ENCODE assay signal across 22 cellular contexts in the genomic region with DNA sequence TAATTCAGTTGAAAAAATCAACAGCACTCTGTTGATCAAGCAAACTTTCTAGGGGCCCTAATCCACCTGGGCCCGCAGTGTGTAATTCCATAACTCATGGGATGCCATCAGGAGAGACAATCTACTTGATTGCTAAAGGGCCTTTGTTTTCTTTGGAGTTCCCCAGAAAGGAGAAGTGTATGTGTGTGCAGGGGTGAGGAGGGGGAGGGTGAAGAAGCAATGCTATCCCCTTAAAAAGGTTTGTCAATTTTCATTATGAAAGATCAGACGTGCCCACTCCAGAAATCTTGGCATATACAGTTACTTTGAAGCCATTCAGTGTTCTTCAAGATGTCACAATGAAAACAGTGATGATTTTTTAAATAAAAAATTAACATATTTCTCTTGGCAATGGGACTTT. TPM values are rescaled to one million over a fixed set of nuclear protein-coding genes. Genes with fewer than 3 reads are reported as not detected.
DNase-seq lines count a peak whose midpoint lies in the region; ATAC-seq and TF ChIP-seq lines count a peak whose summit lies in the region.
"Had no signal": no experiment of that assay in that cellular context is flagged by ENCODE, and none has a peak within 500 bp of the region (broad histone marks: within the 10 kb centered on the region; RNA-seq: fewer than 3 reads in every experiment).

No MANE protein-coding gene starts in this region.

- H3K27me3 ChIP-seq in CD4-positive, alpha-beta memory T cell (ENCODE audit: insufficient read depth, low read length): no peaks in the 10 kb centered on the region
- no peaks in the 10 kb centered on the region for H3K27me3 ChIP-seq in GM23338 (ENCODE audit: insufficient read depth)
- H3K27me3 ChIP-seq in neuronal stem cell (ENCODE audit: control insufficient read depth in 3 of 3, insufficient read depth in 3 of 3, low read depth in 1 of 3, low read length in 3 of 3): no peaks in the 10 kb centered on the region
- no peaks in the 10 kb centered on the region for H3K27me3 ChIP-seq in lower lobe of right lung (ENCODE audit: low read depth)
- H3K27me3 ChIP-seq: stomach had no signal

- H4K91ac ChIP-seq in neuronal stem cell (ENCODE audit: low read depth, low read length, poor library complexity): no peak overlapping the region

- peaks cover 55 to 91% (median 67%) of the 10 kb centered on the region in 4 donors for H3K4me1 Mint-ChIP-seq in CD4-positive, alpha-beta memory T cell
- H3K4me1 Mint-ChIP-seq in GM23338 (peaks cover 73% of the 10 kb centered on the region), T-helper 17 cell (peaks cover 53% of the 10 kb centered on the region), naive B cell (peaks cover 40 to 74% (median 65%) of the 10 kb centered on the region in 3 donors)
- H3K4me1 Mint-ChIP-seq in activated CD4-positive, alpha-beta memory T cell treated with anti-CD3 and anti-CD28 coated beads, Interleukin-2, amount 10 ng/mL, durations not matched to agents 7 days and 5 days: peaks cover 68% of the 10 kb centered on the region

- H3K36me3 ChIP-seq in CD4-positive, alpha-beta memory T cell (ENCODE audit: insufficient read depth, low read length): peaks cover 3% of the 10 kb centered on the region
- H3K36me3 ChIP-seq in GM23338 (ENCODE audit: insufficient read depth) (no peaks in the 10 kb centered on the region), neuronal stem cell (replicated peaks in 1 of 2; ENCODE audit: control insufficient read depth in 2 of 2, insufficient read depth in 2 of 2, low read length in 2 of 2) (no peaks in the 10 kb centered on the region), lower lobe of right lung (no peaks in the 10 kb centered on the region)
- H3K36me3 ChIP-seq: stomach, transverse colon had no signal

- H3K27ac Mint-ChIP-seq in CD4-positive, alpha-beta memory T cell: peak overlapping the region in 6 of 7 donors; percentile 16 to 91 (median 60)
- no peak overlapping the region for H3K27ac Mint-ChIP-seq in GM23338
- H3K27ac Mint-ChIP-seq in T-helper 17 cell: peak overlapping the region; percentile 90
- peak overlapping the region in 4 of 6 donors; percentile 35 to 86 (median 52) for H3K27ac Mint-ChIP-seq in naive B cell
- H3K27ac Mint-ChIP-seq in activated CD4-positive, alpha-beta memory T cell treated with anti-CD3 and anti-CD28 coated beads, Interleukin-2, amount 10 ng/mL, durations not matched to agents 7 days and 5 days: no peak overlapping the region
- H3K27ac Mint-ChIP-seq: activated naive CD4-positive, alpha-beta T cell treated with anti-CD3 and anti-CD28 coated beads, Interleukin-2, amount 50 U/mL, for 72 hours had no signal

- H3K9me3 ChIP-seq in CD4-positive, alpha-beta memory T cell (ENCODE audit: control insufficient read depth in 1 of 2, low read length in 2 of 2): no peaks in the 10 kb centered on the region
- H3K9me3 ChIP-seq in T-helper 17 cell (ENCODE audit: control insufficient read depth, low read length, poor library complexity, severe bottlenecking): no peaks in the 10 kb centered on the region
- no peaks in the 10 kb centered on the region for H3K9me3 ChIP-seq in neuronal stem cell (replicated peaks in 1 of 2; ENCODE audit: control insufficient read depth in 2 of 2, insufficient read depth in 1 of 2, low read depth in 1 of 2, low read length in 2 of 2)
- H3K9me3 ChIP-seq in lower lobe of right lung: no peaks in the 10 kb centered on the region
- H3K9me3 ChIP-seq: psoas muscle, stomach, transverse colon had no signal

- no peak overlapping the region for H3K9ac ChIP-seq in neuronal stem cell (ENCODE audit: low read depth, low read length, poor library complexity)

- no peak overlapping the region for H3K4me3 ChIP-seq in CD4-positive, alpha-beta memory T cell (ENCODE audit: low read length in 2 of 2)
- 0 out of 2 replicates have a peak overlapping the region, but pooled peaks have one; percentile 10 for H3K4me3 ChIP-seq in GM23338
- H3K4me3 ChIP-seq in neuronal stem cell (ENCODE audit: low read length in 2 of 2): no peak overlapping the region
- H3K4me3 ChIP-seq in lower lobe of right lung: no peak overlapping the region
- H3K4me3 ChIP-seq: psoas muscle, skin epidermis, stomach, transverse colon had no signal

- H2BK5ac ChIP-seq in neuronal stem cell (ENCODE audit: low read length): no peak overlapping the region

- no peak overlapping the region for H2AK5ac ChIP-seq in neuronal stem cell (ENCODE audit: low read depth, low read length)

- H2BK12ac ChIP-seq in neuronal stem cell (ENCODE audit: low read length): no peak overlapping the region

- H3K4me2 ChIP-seq in GM23338 (peak overlapping the region; percentile 40; the same call in 1 of the 2 replicates), neuronal stem cell (ENCODE audit: insufficient read depth, low read length, poor library complexity, severe bottlenecking) (no peak overlapping the region)

- peaks cover 0 to 2% (median 0%) of the 10 kb centered on the region in 8 donors for H3K9me3 Mint-ChIP-seq in CD4-positive, alpha-beta memory T cell
- H3K9me3 Mint-ChIP-seq in GM23338 (no peaks in the 10 kb centered on the region; the same call in 2 of the 3 replicates), naive B cell (no peaks in the 10 kb centered on the region)
- no peaks in the 10 kb centered on the region for H3K9me3 Mint-ChIP-seq in activated CD4-positive, alpha-beta memory T cell treated with anti-CD3 and anti-CD28 coated beads, Interleukin-2, amount 10 ng/mL, durations not matched to agents 7 days and 5 days
- H3K9me3 Mint-ChIP-seq: activated naive CD4-positive, alpha-beta T cell treated with anti-CD3 and anti-CD28 coated beads, Interleukin-2, amount 50 U/mL, for 72 hours had no signal

- peaks cover 50 to 64% of the 10 kb centered on the region in 2 donors for H3K36me3 Mint-ChIP-seq in CD4-positive, alpha-beta memory T cell
- H3K36me3 Mint-ChIP-seq in GM23338 (ENCODE audit: low read depth) (0 out of 3 replicates have a peak, but pooled peaks cover 10% of the 10 kb centered on the region), T-helper 17 cell (ENCODE audit: low read depth) (peaks cover 9% of the 10 kb centered on the region), naive B cell (peaks cover 0 to 18% of the 10 kb centered on the region in 2 donors)
- peaks cover 67% of the 10 kb centered on the region for H3K36me3 Mint-ChIP-seq in activated CD4-positive, alpha-beta memory T cell treated with anti-CD3 and anti-CD28 coated beads, Interleukin-2, amount 10 ng/mL, durations not matched to agents 7 days and 5 days (ENCODE audit: low read depth)

- no peak for ATAC-seq in GM23338
- ATAC-seq in T-helper 17 cell: no peak
- ATAC-seq in naive B cell (ENCODE audit: low read depth in 2 of 2): no peak
- no peak for ATAC-seq in GM18858 (IDR thresholded peaks at IDR 0.05; ENCODE audit: unreplicated experiment)
- no peak for ATAC-seq in lower lobe of right lung
- ATAC-seq: activated naive CD4-positive, alpha-beta T cell treated with anti-CD3 and anti-CD28 coated beads, Interleukin-2, amount 50 U/mL, for 72 hours; left colon; psoas muscle had no signal

- H4K8ac ChIP-seq in neuronal stem cell (ENCODE audit: low read depth, low read length): no peak overlapping the region

- H2AFZ ChIP-seq in GM23338 (no peak overlapping the region), neuronal stem cell (ENCODE audit: low read length) (no peak overlapping the region)

- intact Hi-C loops in CD4-positive, alpha-beta memory T cell (cut with micrococcal nuclease): no loop called here
- intact Hi-C loops in lower lobe of right lung (cut with DNase I): no loop called here

- H2BK120ac ChIP-seq in neuronal stem cell (ENCODE audit: low read depth, low read length): no peak overlapping the region

- peak overlapping the region; percentile 28 for H3K27ac ChIP-seq in CD4-positive, alpha-beta memory T cell (ENCODE audit: low read depth, low read length)
- H3K27ac ChIP-seq in GM23338 (ENCODE audit: low read depth) (no peak overlapping the region), neuronal stem cell (replicated peaks; ENCODE audit: low read length) (no peak overlapping the region), lower lobe of right lung (no peak overlapping the region)
- H3K27ac ChIP-seq: psoas muscle, skin epidermis, transverse colon, VCaP had no signal

- DNase-seq in CD4-positive, alpha-beta memory T cell: no peak
- DNase-seq in GM23338 (ENCODE audit: low spot score) (no peak), T-helper 17 cell (no peak), naive B cell (no peak), neuronal stem cell (ENCODE audit: low spot score) (no peak), lower lobe of right lung (no peak)
- DNase-seq in activated CD4-positive, alpha-beta memory T cell treated with anti-CD3 and anti-CD28 coated beads, Interleukin-2, amount 10 ng/mL, durations not matched to agents 7 days and 5 days: no peak
- DNase-seq: activated CD4-positive, alpha-beta T cell treated with anti-CD3 and anti-CD28 coated beads, Interleukin-2, amount 50 U/mL, for 48 hours; COR-L47; EL; glutamatergic neuron; left colon; NCI-H1436; NCI-H524; psoas muscle; SHP77; stomach; transverse colon had no signal

- TF ChIP-seq CTCF in GM23338 (conservative IDR thresholded peaks at IDR 0.05; ENCODE audit: low read depth in 2 of 2) (no peak), lower lobe of right lung (IDR thresholded peaks at IDR 0.05) (no peak)

- peak overlapping the region in 7 of 8 donors; percentile 42 to 87 (median 60) for H3K4me3 Mint-ChIP-seq in CD4-positive, alpha-beta memory T cell
- H3K4me3 Mint-ChIP-seq in GM23338 (no peak overlapping the region), T-helper 17 cell (peak overlapping the region; percentile 56), naive B cell (peak overlapping the region in 3 of 8 donors; percentile 20 to 42 (median 29))
- H3K4me3 Mint-ChIP-seq in activated CD4-positive, alpha-beta memory T cell treated with anti-CD3 and anti-CD28 coated beads, Interleukin-2, amount 10 ng/mL, durations not matched to agents 7 days and 5 days: no peak overlapping the region

- H3K9me2 ChIP-seq in GM23338 (ENCODE audit: insufficient read depth): no peaks in the 10 kb centered on the region

- POLR2A ChIA-PET in CD4-positive, alpha-beta memory T cell (lab: Charles Lee; ENCODE audit: partially characterized antibody): interaction anchor here (1.2 kb wide), 1 partner anchor 65 kb away, joined by 3 read pairs; no protein-coding TSS in a partner anchor
- POLR2A ChIA-PET in activated CD4-positive, alpha-beta memory T cell treated with anti-CD3 and anti-CD28 coated beads, Interleukin-2, amount 10 ng/mL, durations not matched to agents 7 days and 5 days (lab: Charles Lee): no interaction called here

- peaks cover 6% of the 10 kb centered on the region; the same call in 1 of the 2 replicates for H4K20me1 ChIP-seq in GM23338 (replicated peaks; ENCODE audit: insufficient read depth)

- no CpG with 5 or more reads among the region's 2 CpGs for WGBS in neuronal stem cell (ENCODE audit: extremely low coverage in 2 of 2, insufficient read length in 2 of 2, insufficient replicate concordance in 1 of 2), 2 donors

- H3K79me1 ChIP-seq in neuronal stem cell (ENCODE audit: low read depth, low read length): no peaks in the 10 kb centered on the region

- H3K4ac ChIP-seq in neuronal stem cell (ENCODE audit: low read length): no peak overlapping the region

- peaks cover 97% of the 10 kb centered on the region for H3K79me2 ChIP-seq in GM23338 (replicated peaks; ENCODE audit: insufficient read depth)

- CTCF ChIA-PET in CD4-positive, alpha-beta memory T cell (lab: Charles Lee; ENCODE audit: partially characterized antibody): no interaction called here
- CTCF ChIA-PET in activated CD4-positive, alpha-beta memory T cell treated with anti-CD3 and anti-CD28 coated beads, Interleukin-2, amount 10 ng/mL, durations not matched to agents 7 days and 5 days (lab: Charles Lee): no interaction called here

- no peak overlapping the region for H3K23ac ChIP-seq in neuronal stem cell (ENCODE audit: low read depth, low read length, poor library complexity)

- H3K14ac ChIP-seq in neuronal stem cell (ENCODE audit: low read length): no peak overlapping the region

- no peak overlapping the region for H3K18ac ChIP-seq in neuronal stem cell (ENCODE audit: low read length)

- H3F3A ChIP-seq in GM23338 (replicated peaks; ENCODE audit: low read depth): no peaks in the 10 kb centered on the region

- no peaks in the 10 kb centered on the region for H3K27me3 Mint-ChIP-seq in CD4-positive, alpha-beta memory T cell
- H3K27me3 Mint-ChIP-seq in GM23338 (ENCODE audit: insufficient read depth, low read depth, poor library complexity) (peaks cover 6% of the 10 kb centered on the region), T-helper 17 cell (no peaks in the 10 kb centered on the region), naive B cell (no peaks in the 10 kb centered on the region)
- H3K27me3 Mint-ChIP-seq in activated CD4-positive, alpha-beta memory T cell treated with anti-CD3 and anti-CD28 coated beads, Interleukin-2, amount 10 ng/mL, durations not matched to agents 7 days and 5 days: no peaks in the 10 kb centered on the region

- peaks cover 85% of the 10 kb centered on the region for H3K4me1 ChIP-seq in CD4-positive, alpha-beta memory T cell (ENCODE audit: insufficient read depth, low read length)
- H3K4me1 ChIP-seq in GM23338 (ENCODE audit: insufficient read depth) (peaks cover 58% of the 10 kb centered on the region), neuronal stem cell (ENCODE audit: control insufficient read depth in 2 of 2, insufficient read depth in 1 of 2, low read depth in 1 of 2, low read length in 2 of 2) (no peaks in the 10 kb centered on the region), lower lobe of right lung (peaks cover 28% of the 10 kb centered on the region)
- H3K4me1 ChIP-seq: psoas muscle had no signal

- no peak overlapping the region for H2BK15ac ChIP-seq in neuronal stem cell (ENCODE audit: low read length)

RNA-seq across cellular contexts. Expression of a gene that starts 6.2 kb away (rescaled TPM):
- total RNA-seq in CD4-positive, alpha-beta memory T cell: 100 to 1,000 TPM; 177 to 184 TPM
- 10 to 100 TPM; 89.5 to 94.6 TPM for polyA plus RNA-seq in CD4-positive, alpha-beta memory T cell
- 21.8 and 25.0 TPM in 2 replicates for total RNA-seq in GM23338 (2014; rRNA removed; shearing (Covaris generic))
- polyA plus RNA-seq in GM23338 (2016; fragmentation: Nextera tagmentation; extraction: Ambion mirVana) (12.6 and 13.0 TPM in 2 replicates), naive B cell (ENCODE audit: low read depth in 6 of 6) (10 to 100 TPM; 10.1 to 63.7 (median 46.9) TPM)
- total RNA-seq in T-helper 17 cell (100 to 1,000 TPM; 183 to 204 TPM), lower lobe of right lung (54.6 TPM)
- total RNA-seq in activated CD4-positive, alpha-beta memory T cell treated with anti-CD3 and anti-CD28 coated beads, Interleukin-2, amount 10 ng/mL, durations not matched to agents 7 days and 5 days: 10 to 100 TPM; 91.7 to 96.2 TPM
- 13.7 TPM for polyA plus RNA-seq in neuronal stem cell (2013, experiment 1 of 2)
- 13.5 TPM for polyA plus RNA-seq in neuronal stem cell (2013, experiment 2 of 2)

Comparison
In these comparisons a context has a peak if more than half of its experiments do, and no peak if none do; other contexts are left out.
1. H3K27ac Mint-ChIP-seq: peak in CD4-positive, alpha-beta memory T cell (6 of 7), T-helper 17 cell (single experiment) and naive B cell (4 of 6); none in GM23338 (single experiment) and activated CD4-positive, alpha-beta memory T cell treated with anti-CD3 and anti-CD28 coated beads, Interleukin-2, amount 10 ng/mL, durations not matched to agents 7 days and 5 days (single experiment).
2. H3K4me3 Mint-ChIP-seq: peak in CD4-positive, alpha-beta memory T cell (7 of 8) and T-helper 17 cell (single experiment); none in GM23338 (single experiment) and activated CD4-positive, alpha-beta memory T cell treated with anti-CD3 and anti-CD28 coated beads, Interleukin-2, amount 10 ng/mL, durations not matched to agents 7 days and 5 days (single experiment).